Comparison of ENCODE assay signal across 10 cellular contexts in the genomic region with DNA sequence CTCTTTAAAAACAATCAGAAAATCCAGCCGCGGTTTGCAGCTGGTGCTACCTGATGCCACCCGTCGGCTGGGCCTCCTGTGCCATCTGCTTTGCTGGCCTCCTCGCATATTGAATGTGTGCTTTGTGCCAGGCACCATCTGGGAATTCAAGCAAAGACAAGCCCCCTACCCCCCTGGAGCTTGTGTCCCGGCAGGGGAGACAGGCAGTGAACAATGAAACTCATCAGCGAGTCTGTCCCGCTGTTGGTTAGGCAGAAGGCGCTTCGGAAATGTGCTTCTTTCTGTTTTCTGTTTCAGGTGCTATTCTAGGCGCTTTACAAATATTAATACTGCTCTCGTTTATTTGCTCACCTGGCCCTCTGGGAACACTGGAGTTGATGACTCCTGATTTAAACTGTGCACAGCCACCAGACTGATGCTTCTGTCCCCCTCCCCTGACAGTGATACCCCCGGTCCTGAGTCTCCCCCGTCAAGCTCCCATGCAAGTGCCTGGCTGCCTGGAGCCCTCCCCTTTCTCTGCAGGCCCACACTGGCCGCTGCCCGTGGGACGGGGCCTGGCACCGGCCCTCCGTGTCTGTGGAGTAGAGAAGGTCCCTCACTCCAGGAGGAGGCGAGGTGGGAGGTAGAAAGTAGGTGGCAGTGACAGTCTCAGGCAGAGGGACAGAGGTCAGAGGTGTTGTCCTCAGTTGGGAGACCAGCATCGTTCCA.
A peak's percentile ranks its signal among the peaks of the same experiment; 100 is the strongest.
DNase-seq lines count a peak whose midpoint lies in the region; ATAC-seq, FAIRE-seq and TF ChIP-seq lines count a peak whose summit lies in the region.
"Had no signal": no experiment of that assay in that cellular context is flagged by ENCODE, and none has a peak within 500 bp of the region (broad histone marks: within the 10 kb centered on the region; RNA-seq: fewer than 3 reads in every experiment).

No MANE protein-coding gene starts in this region.

- BruUV-seq in HepG2 (replicated peaks; lab: Mats Ljungman, UMichigan): no TSS peak

- H3K27ac Mint-ChIP-seq in astrocyte (ENCODE audit: unreplicated experiment): peak overlapping the region; percentile 26

- CTCF ChIA-PET in HepG2 (lab: Yijun Ruan, JAX; ENCODE audit: low intra/inter-chr PET ratio, low total read pairs): no interaction called here

- no peak for DNase-seq in HepG2 (ENCODE audit: low spot score)
- DNase-seq in right lobe of liver: no peak
- peak; percentile 66 for DNase-seq in NCI-H128 (lab: John Stamatoyannopoulos, UW; ENCODE audit: unreplicated experiment)
- DNase-seq in astrocyte (ENCODE audit: low read depth): no peak
- DNase-seq in NCI-H187 treated with DMSO at 0.1 percent for 48 hours (lab: John Stamatoyannopoulos, UW): no peak
- DNase-seq in activated T-cell treated with anti-CD3 and anti-CD28 coated beads, Interleukin-2, amount 50 U/mL, for 1 hour: no peak
- no peak for DNase-seq in spleen
- no peak for DNase-seq in T1000 (lab: John Stamatoyannopoulos, UW)
- DNase-seq: activated CD4-positive, alpha-beta T cell treated with anti-CD3 and anti-CD28 coated beads, Interleukin-2, amount 50 U/mL, for 1 hour had no signal

- H3K4me2 ChIP-seq in HepG2 (ENCODE audit: low read depth, low read length) (no peak overlapping the region), astrocyte (ENCODE audit: low read length) (peak overlapping the region; percentile 37)
- H3K4me2 ChIP-seq: A549 had no signal

- POLR2A ChIA-PET in HepG2 (lab: Yijun Ruan, JAX): no interaction called here

- TF ChIP-seq POLR2A in HepG2 (IDR thresholded peaks at IDR 0.05; ENCODE audit: insufficient read depth in 1 of 2, low read depth in 2 of 2, low read length in 2 of 2) (no peak), right lobe of liver (IDR thresholded peaks at IDR 0.05) (no peak), spleen (IDR thresholded peaks at IDR 0.05) (no peak)

- no peak for TF ChIP-seq RAD21 in HepG2 (CRISPR knock-in tag; IDR thresholded peaks at IDR 0.05)

- H3K9me3 Mint-ChIP-seq in astrocyte (ENCODE audit: unreplicated experiment): no peaks in the 10 kb centered on the region

- H3K9me3 ChIP-seq in HepG2 (ENCODE audit: low read length): no peaks in the 10 kb centered on the region
- no peaks in the 10 kb centered on the region for H3K9me3 ChIP-seq in right lobe of liver
- no peaks in the 10 kb centered on the region for H3K9me3 ChIP-seq in astrocyte (ENCODE audit: insufficient read depth, low read depth, low read length)
- no peaks in the 10 kb centered on the region for H3K9me3 ChIP-seq in spleen
- H3K9me3 ChIP-seq: A549 had no signal

- peaks cover 20% of the 10 kb centered on the region for H3K4me1 ChIP-seq in HepG2 (ENCODE audit: insufficient read depth, low read length)
- no peaks in the 10 kb centered on the region for H3K4me1 ChIP-seq in right lobe of liver
- H3K4me1 ChIP-seq in astrocyte (ENCODE audit: insufficient read depth, low read length): peaks cover 8% of the 10 kb centered on the region
- H3K4me1 ChIP-seq in spleen: peaks cover 0 to 61% (median 18%) of the 10 kb centered on the region in 6 donors

- H3K27ac ChIP-seq in HepG2 (ENCODE audit: extremely low read length, insufficient read depth, low read length): no peak overlapping the region
- H3K27ac ChIP-seq in right lobe of liver: no peak overlapping the region
- H3K27ac ChIP-seq in astrocyte (ENCODE audit: low read depth, low read length): no peak overlapping the region
- peak overlapping the region in 4 of 8 donors; percentile 70 to 79 (median 77) for H3K27ac ChIP-seq in spleen

- H4K20me1 ChIP-seq in HepG2 (ENCODE audit: insufficient read depth, low read length) (peaks cover 46% of the 10 kb centered on the region), astrocyte (ENCODE audit: insufficient read depth, low read length) (peaks cover 64% of the 10 kb centered on the region)

- H3K79me2 ChIP-seq in HepG2 (ENCODE audit: insufficient read depth, low read length) (peaks cover 14% of the 10 kb centered on the region), astrocyte (ENCODE audit: insufficient read depth, low read length) (peaks cover 29% of the 10 kb centered on the region)

- H3K4me3 ChIP-seq in HepG2 (replicated peaks in 1 of 3; ENCODE audit: insufficient read depth in 1 of 3, low read depth in 2 of 3, low read length in 3 of 3) (no peak overlapping the region), right lobe of liver (no peak overlapping the region), astrocyte (ENCODE audit: insufficient read depth, low read depth, low read length) (no peak overlapping the region), spleen (peak overlapping the region in 2 of 8 donors; percentile 31 to 44)
- H3K4me3 ChIP-seq: A549 had no signal

- intact Hi-C loops in HepG2 (cut with micrococcal nuclease; ENCODE audit: unreplicated experiment) (no loop called here), right lobe of liver (cut with DNase I) (no loop called here), spleen (cut with DNase I; ENCODE audit: low total_unique reads) (no loop called here)

- H3K9ac ChIP-seq in HepG2 (ENCODE audit: insufficient read depth, low read depth, low read length): no peak overlapping the region
- H3K9ac ChIP-seq in astrocyte (ENCODE audit: low read length): peak overlapping the region; percentile 28

- H3K27me3 ChIP-seq in HepG2 (ENCODE audit: control insufficient read depth in 1 of 2, insufficient read depth in 2 of 2, low read length in 2 of 2) (no peaks in the 10 kb centered on the region), right lobe of liver (no peaks in the 10 kb centered on the region), astrocyte (ENCODE audit: insufficient read depth, low read length) (no peaks in the 10 kb centered on the region), spleen (replicated peaks in 1 of 7) (no peaks in the 10 kb centered on the region)

- FAIRE-seq in HepG2 (lab: Jason Lieb, UNC) (no peak), astrocyte (lab: Jason Lieb, UNC) (no peak)
- FAIRE-seq: A549 had no signal

- TF ChIP-seq CTCF in HepG2 (CRISPR knock-in tag; IDR thresholded peaks at IDR 0.05) (no peak), right lobe of liver (IDR thresholded peaks at IDR 0.05) (no peak), astrocyte (IDR thresholded peaks at IDR 0.05; ENCODE audit: insufficient read depth, low read depth, low read length) (no peak), spleen (IDR thresholded peaks at IDR 0.05 in 8 of 11, conservative IDR thresholded peaks at IDR 0.05 in 3 of 11) (no peak)

- H3K27me3 Mint-ChIP-seq in astrocyte (ENCODE audit: low read depth, unreplicated experiment): no peaks in the 10 kb centered on the region

- 96% methylated on average over 21 of the region's 21 CpGs for WGBS in HepG2 (ENCODE audit: low lambda C conversion rate)
- 85% methylated on average over 5 of the region's 21 CpGs for WGBS in right lobe of liver (ENCODE audit: insufficient coverage, low coverage, low lambda C conversion rate, missing lambda C conversion rate)
- 87 to 95% (median 89%) methylated on average over 20 to 21 of the region's 21 CpGs for WGBS in spleen, 5 donors

- peaks cover 6% of the 10 kb centered on the region for H3K4me1 Mint-ChIP-seq in astrocyte (ENCODE audit: low read depth, unreplicated experiment)

- H3K36me3 ChIP-seq in HepG2 (replicated peaks in 1 of 2; ENCODE audit: control insufficient read depth in 1 of 2, insufficient read depth in 2 of 2, low read length in 2 of 2) (peaks cover 59 to 88% of the 10 kb centered on the region in 2 experiments), right lobe of liver (peaks cover 3 to 20% (median 4%) of the 10 kb centered on the region in 4 donors), astrocyte (ENCODE audit: insufficient read depth, low read length) (peaks cover 3% of the 10 kb centered on the region), spleen (peaks cover 0 to 86% (median 31%) of the 10 kb centered on the region in 6 donors)

- ATAC-seq in HepG2: no peak
- no peak for ATAC-seq in right lobe of liver
- ATAC-seq: A549 had no signal

- TF ChIP-seq EP300 in HepG2 (IDR thresholded peaks at IDR 0.05; ENCODE audit: low read depth in 2 of 2, low read length in 2 of 2) (no peak), HepG2 (CRISPR knock-in tag; IDR thresholded peaks at IDR 0.05; ENCODE audit: borderline replicate concordance) (no peak)

- in situ Hi-C loops in HepG2 (cut with HindIII; ENCODE audit: extremely low pct_ligation_motif_present, low pct_unique_long_range_greater_than_20kb): no loop called here

- H3K4me3 Mint-ChIP-seq in astrocyte (ENCODE audit: unreplicated experiment): no peak overlapping the region

- peaks cover 15% of the 10 kb centered on the region for H3K36me3 Mint-ChIP-seq in astrocyte (ENCODE audit: low read depth, unreplicated experiment)

- H2AFZ ChIP-seq in HepG2 (ENCODE audit: low read length): no peak overlapping the region
- no peak overlapping the region for H2AFZ ChIP-seq in astrocyte (ENCODE audit: low read depth, low read length)

TF ChIP-seq in HepG2, 621 proteins besides CTCF, POLR2A, EP300 and RAD21:
- TF ChIP-seq PHF8 (CRISPR knock-in tag; IDR thresholded peaks at IDR 0.05): no peak
- no peak for TF ChIP-seq STAT5B (CRISPR knock-in tag; IDR thresholded peaks at IDR 0.05)
- no peak for TF ChIP-seq MAZ (IDR thresholded peaks at IDR 0.05; ENCODE audit: borderline replicate concordance, low read depth, low read length)
- TF ChIP-seq MAZ (CRISPR knock-in tag; IDR thresholded peaks at IDR 0.05; ENCODE audit: low read depth): no peak
- TF ChIP-seq BRCA1 (CRISPR knock-in tag; IDR thresholded peaks at IDR 0.05): no peak
- TF ChIP-seq, protein P1, sequence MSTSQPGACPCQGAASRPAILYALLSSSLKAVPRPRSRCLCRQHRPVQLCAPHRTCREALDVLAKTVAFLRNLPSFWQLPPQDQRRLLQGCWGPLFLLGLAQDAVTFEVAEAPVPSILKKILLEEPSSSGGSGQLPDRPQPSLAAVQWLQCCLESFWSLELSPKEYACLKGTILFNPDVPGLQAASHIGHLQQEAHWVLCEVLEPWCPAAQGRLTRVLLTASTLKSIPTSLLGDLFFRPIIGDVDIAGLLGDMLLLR (CRISPR knock-in tag; IDR thresholded peaks at IDR 0.05): no peak
- no peak for TF ChIP-seq NCOA2 (CRISPR knock-in tag; IDR thresholded peaks at IDR 0.05)
- TF ChIP-seq SP4 (CRISPR knock-in tag; IDR thresholded peaks at IDR 0.05): no peak
- TF ChIP-seq TAF1 (CRISPR knock-in tag; IDR thresholded peaks at IDR 0.05): no peak
- no peak for TF ChIP-seq FLYWCH1 (CRISPR knock-in tag; IDR thresholded peaks at IDR 0.05)
- TF ChIP-seq AGO2 (optimal IDR thresholded peaks at IDR 0.05; ENCODE audit: low read depth, low read length): peak; percentile 76
- no peak for TF ChIP-seq CCDC6 (CRISPR knock-in tag; IDR thresholded peaks at IDR 0.05)
- peak; percentile 8 for TF ChIP-seq RBM22 (optimal IDR thresholded peaks at IDR 0.05; ENCODE audit: low read length)
- TF ChIP-seq NBN (conservative IDR thresholded peaks at IDR 0.05): no peak
